In genomic region chr6:147311218-147311617, GRCh38 we compare ENCODE assay signal across 17 cellular contexts.
DNase-seq lines count a peak whose midpoint lies in the region; ATAC-seq lines count a peak whose summit lies in the region.
"Had no signal": no experiment of that assay in that cellular context is flagged by ENCODE, and none has a peak within 500 bp of the region (broad histone marks: within the 10 kb centered on the region; RNA-seq: fewer than 3 reads in every experiment).

No MANE protein-coding gene starts in this region.

- no peaks in the 10 kb centered on the region for H3K4me1 Mint-ChIP-seq in activated T-cell treated with anti-CD3 and anti-CD28 coated beads, Interleukin-2, amount 50 U/mL, for 72 hours (ENCODE audit: low read depth)

- H3K9ac ChIP-seq in adipocyte (ENCODE audit: low read length) (no peak overlapping the region), skeletal muscle satellite cell (ENCODE audit: low read depth, low read length) (no peak overlapping the region)

- H3K36me3 ChIP-seq in adipocyte (ENCODE audit: control insufficient read depth, insufficient read depth, low read length, severe bottlenecking), result peaks cover 62% of the 10 kb centered on the region
- H3K36me3 ChIP-seq in skeletal muscle satellite cell (ENCODE audit: insufficient read depth, low read length), result peaks cover 66% of the 10 kb centered on the region

- H3K4me3 ChIP-seq in adipocyte (ENCODE audit: low read length) (no peak overlapping the region), skeletal muscle satellite cell (ENCODE audit: low read length) (no peak overlapping the region)

- no peak overlapping the region for H3K27ac Mint-ChIP-seq in activated T-cell treated with anti-CD3 and anti-CD28 coated beads, Interleukin-2, amount 50 U/mL, for 72 hours

- H3K27me3 Mint-ChIP-seq in activated T-cell treated with anti-CD3 and anti-CD28 coated beads, Interleukin-2, amount 50 U/mL, for 72 hours (ENCODE audit: low read depth), result no peaks in the 10 kb centered on the region
- H3K27me3 Mint-ChIP-seq: CD8-positive, alpha-beta memory T cell had no signal

- H3K4me2 ChIP-seq in skeletal muscle satellite cell (ENCODE audit: low read length), result peak overlapping the region; percentile 9

- no peak for ATAC-seq in activated T-cell treated with anti-CD3 and anti-CD28 coated beads, Interleukin-2, amount 50 U/mL, for 72 hours (replicated peaks in 1 of 2)

- H3K27me3 ChIP-seq in adipocyte (replicated peaks; ENCODE audit: control insufficient read depth, insufficient read depth, low read length) (no peaks in the 10 kb centered on the region), skeletal muscle satellite cell (ENCODE audit: control insufficient read depth, insufficient read depth, low read length) (no peaks in the 10 kb centered on the region)
- H3K27me3 ChIP-seq: BE2C had no signal

- no peak overlapping the region for H3K4me3 Mint-ChIP-seq in activated T-cell treated with anti-CD3 and anti-CD28 coated beads, Interleukin-2, amount 50 U/mL, for 72 hours
- H3K4me3 Mint-ChIP-seq: CD8-positive, alpha-beta memory T cell had no signal

- H3K4me1 ChIP-seq in adipocyte (ENCODE audit: control insufficient read depth, insufficient read depth, low read length), result peaks cover 14% of the 10 kb centered on the region
- peaks cover 20% of the 10 kb centered on the region for H3K4me1 ChIP-seq in skeletal muscle satellite cell (ENCODE audit: control insufficient read depth, insufficient read depth, low read length)
- H3K4me1 ChIP-seq: BE2C had no signal

- H3K9me3 Mint-ChIP-seq in activated T-cell treated with anti-CD3 and anti-CD28 coated beads, Interleukin-2, amount 50 U/mL, for 72 hours, result no peaks in the 10 kb centered on the region
- H3K9me3 Mint-ChIP-seq: CD8-positive, alpha-beta memory T cell had no signal

- H3K9me3 ChIP-seq in adipocyte (ENCODE audit: control insufficient read depth, low read length) (no peaks in the 10 kb centered on the region), skeletal muscle satellite cell (replicated peaks; ENCODE audit: low read length) (no peaks in the 10 kb centered on the region)
- H3K9me3 ChIP-seq: BE2C had no signal

- peak; percentile 6 for DNase-seq in GM04503 (ENCODE audit: low read depth)
- DNase-seq in adipocyte (ENCODE audit: low read depth), result peak; percentile 61
- peak; percentile 15 for DNase-seq in fibroblast of gingiva (ENCODE audit: low read depth)
- DNase-seq in cerebellar nuclear complex (lab: John Stamatoyannopoulos, UW), result no peak
- DNase-seq in T-helper 2 cell, result no peak
- DNase-seq in activated T-cell treated with anti-CD3 and anti-CD28 coated beads, Interleukin-2, amount 50 U/mL, for 72 hours, result no peak
- DNase-seq: ACHN; BE2C; CD8-positive, alpha-beta memory T cell; DND-41; KBM-7; NCI-H345; NCI-H526 treated with DMSO at 0.1 percent for 48 hours; NK-92 treated with Interleukin-12 subunit alpha and Interleukin-12 subunit beta, amount 100 ng/mL, for 24 hours; OCI-M1; RPMI8226 had no signal

- H3K36me3 Mint-ChIP-seq in activated T-cell treated with anti-CD3 and anti-CD28 coated beads, Interleukin-2, amount 50 U/mL, for 72 hours (ENCODE audit: insufficient read depth in 2 of 2), result peaks cover 5% of the 10 kb centered on the region in 2 donors

Comparison
In these comparisons a context has a peak if more than half of its experiments do, and no peak if none do; other contexts are left out.
1. DNase-seq: peak in GM04503 (single experiment), adipocyte (single experiment) and fibroblast of gingiva (single experiment); none in cerebellar nuclear complex (0 of 2), T-helper 2 cell (0 of 5) and activated T-cell treated with anti-CD3 and anti-CD28 coated beads, Interleukin-2, amount 50 U/mL, for 72 hours (0 of 2).